Comparison of ENCODE assay signal across 37 cellular contexts in genomic region chr2:30453498-30453897, GRCh38.
"Had no signal": no experiment of that assay in that cellular context is flagged by ENCODE, and none has a peak within 500 bp of the region (broad histone marks: within the 10 kb centered on the region; RNA-seq: fewer than 3 reads in every experiment).

No MANE protein-coding gene starts in this region.

- H3K4me3 Mint-ChIP-seq: activated B cell treated with CpG ODN at 0.5 μM for 24 hours; activated CD4-positive, alpha-beta memory T cell treated with anti-CD3 and anti-CD28 coated beads for 36 hours; activated naive CD4-positive, alpha-beta T cell treated with anti-CD3 and anti-CD28 coated beads for 36 hours; activated naive CD8-positive, alpha-beta T cell treated with anti-CD3 and anti-CD28 coated beads for 36 hours; activated T-cell treated with anti-CD3 and anti-CD28 coated beads, Interleukin-2, amount 50 U/mL, for 4 hours; activated T-helper 1 cell treated with anti-CD3 and anti-CD28 coated beads, Interleukin-12 subunit alpha, Interleukin-12 subunit beta, Interleukin-2, Interleukin-4 antibody, amounts not matched to agents 30 ng/mL and 10 ng/mL and 1 ng/mL, durations not matched to agents 14 hours and 24 hours and 36 hours had no signal

- H3K27ac ChIP-seq: brain microvascular endothelial cell had no signal

- H3K27me3 Mint-ChIP-seq: activated B cell treated with CpG ODN at 0.5 μM for 24 hours; activated CD4-positive, alpha-beta memory T cell treated with anti-CD3 and anti-CD28 coated beads for 36 hours; activated naive CD8-positive, alpha-beta T cell treated with anti-CD3 and anti-CD28 coated beads for 36 hours had no signal

- H3K27me3 ChIP-seq: brain microvascular endothelial cell, MG63, Peyer's patch had no signal

- H3K9me3 ChIP-seq: MG63, Peyer's patch had no signal

- FAIRE-seq: colon had no signal

- ATAC-seq: activated T-cell treated with anti-CD3 and anti-CD28 coated beads, Interleukin-2, amount 50 U/mL, for 4 hours; PC-3 had no signal

- H3K9me3 Mint-ChIP-seq: activated B cell treated with CpG ODN at 0.5 μM for 24 hours; activated CD4-positive, alpha-beta memory T cell treated with anti-CD3 and anti-CD28 coated beads for 36 hours; activated naive CD4-positive, alpha-beta T cell treated with anti-CD3 and anti-CD28 coated beads for 36 hours; activated naive CD8-positive, alpha-beta T cell treated with anti-CD3 and anti-CD28 coated beads for 36 hours; activated T-cell treated with anti-CD3 and anti-CD28 coated beads, Interleukin-2, amount 50 U/mL, for 4 hours; activated T-helper 1 cell treated with anti-CD3 and anti-CD28 coated beads, Interleukin-12 subunit alpha, Interleukin-12 subunit beta, Interleukin-2, Interleukin-4 antibody, amounts not matched to agents 30 ng/mL and 10 ng/mL and 1 ng/mL, durations not matched to agents 14 hours and 24 hours and 36 hours had no signal

- H3K4me3 ChIP-seq: MG63, Peyer's patch had no signal

- H3K27ac Mint-ChIP-seq: activated B cell treated with CpG ODN at 0.5 μM for 24 hours; activated CD4-positive, alpha-beta memory T cell treated with anti-CD3 and anti-CD28 coated beads for 36 hours; activated naive CD4-positive, alpha-beta T cell treated with anti-CD3 and anti-CD28 coated beads for 36 hours; activated naive CD8-positive, alpha-beta T cell treated with anti-CD3 and anti-CD28 coated beads for 36 hours; activated T-helper 1 cell treated with anti-CD3 and anti-CD28 coated beads, Interleukin-12 subunit alpha, Interleukin-12 subunit beta, Interleukin-2, Interleukin-4 antibody, amounts not matched to agents 30 ng/mL and 10 ng/mL and 1 ng/mL, durations not matched to agents 14 hours and 24 hours and 36 hours had no signal

- DNase-seq: activated B cell treated with CpG ODN at 0.5 μM for 24 hours; activated CD4-positive, alpha-beta memory T cell treated with anti-CD3 and anti-CD28 coated beads for 36 hours; activated CD4-positive, alpha-beta T cell treated with anti-CD3 and anti-CD28 coated beads for 4 hours; activated CD4-positive, alpha-beta T cell treated with anti-CD3 and anti-CD28 coated beads, Interleukin-2, amount 50 U/mL, for 1 hour; activated CD4-positive, CD25-positive, alpha-beta regulatory T cell treated with anti-CD3 and anti-CD28 coated beads, Interleukin-2, amount 50 U/mL, for 72 hours; activated CD8-positive, alpha-beta memory T cell treated with anti-CD3 and anti-CD28 coated beads, Interleukin-2, amount 50 U/mL, for 4 hours; activated gamma-delta T cell treated with Interleukin-2 at 50 U/mL for 16 hours; activated naive CD4-positive, alpha-beta T cell treated with anti-CD3 and anti-CD28 coated beads for 36 hours; activated naive CD8-positive, alpha-beta T cell treated with anti-CD3 and anti-CD28 coated beads for 36 hours; activated T-cell treated with anti-CD3 and anti-CD28 coated beads for 4 hours; activated T-cell treated with anti-CD3 and anti-CD28 coated beads, Interleukin-2, amount 50 U/mL, for 4 hours; amniotic stem cell; aorta; brain microvascular endothelial cell; central memory CD4-positive, alpha-beta T cell; Kasumi-1; MG63; NCI-H1048; NCI-H1105 treated with DMSO at 0.1 percent for 48 hours; NCI-H1436; NCI-H187; NCI-H2029 treated with DMSO at 0.1 percent for 48 hours; NCI-H2107; NCI-H2171; NCI-H226; NCI-H446 treated with DMSO at 0.1 percent for 48 hours; NCI-H524; NCI-H748 treated with DMSO at 0.1 percent for 48 hours; NK-92 treated with Interleukin-12 subunit alpha and Interleukin-12 subunit beta, amount 100 ng/mL, for 24 hours; PC-3; Peyer's patch; RPMI8226; SIG-M5; SW 1271; T-helper 1 cell had no signal

- H3K36me3 ChIP-seq: brain microvascular endothelial cell, MG63, Peyer's patch had no signal
